In genomic region chr19:57947419-57948134, GRCh38 we compare ENCODE assay signal across 8 cellular contexts. TPM values are rescaled to one million over a fixed set of nuclear protein-coding genes. Genes with fewer than 3 reads are reported as not detected.
DNase-seq lines count a peak whose midpoint lies in the region; ATAC-seq and TF ChIP-seq lines count a peak whose summit lies in the region.

Gene ZNF256 (minus strand): TSS chr19:57947706. CDS start chr19:57947474, 232 bp downstream.

- H3K27me3 ChIP-seq in suprapubic skin: no peaks in the 10 kb centered on the region

- H3K9me3 ChIP-seq in suprapubic skin: no peaks in the 10 kb centered on the region

- DNase-seq in DMS79 (lab: John Stamatoyannopoulos, UW): peak; percentile 94
- peak; percentile 91 for DNase-seq in KG1 (lab: John Stamatoyannopoulos, UW)
- DNase-seq in SK-MEL-5 (ENCODE audit: low read depth, low spot score): peak; percentile 93
- DNase-seq in glomerular visceral epithelial cell (ENCODE audit: extremely low spot score): peak; percentile 91
- peak; percentile 95 for DNase-seq in occipital lobe (lab: John Stamatoyannopoulos, UW)
- peak; percentile 91 to 97 for DNase-seq in suprapubic skin (ENCODE audit: low spot score in 2 of 2)

- peak within 1 kb of the TSS; percentile 79 for H3K27ac ChIP-seq in suprapubic skin

- H3K4me1 ChIP-seq in suprapubic skin: peaks cover 8% of the 10 kb centered on the region

- TF ChIP-seq CTCF in suprapubic skin (IDR thresholded peaks at IDR 0.05): peak; percentile 2 to 56

- TF ChIP-seq EP300 in suprapubic skin (IDR thresholded peaks at IDR 0.05): no peak

- peaks cover 41% of the 10 kb centered on the region for H3K36me3 Mint-ChIP-seq in activated naive CD8-positive, alpha-beta T cell

- ATAC-seq in GM21576 (IDR thresholded peaks at IDR 0.05; ENCODE audit: unreplicated experiment): peak; percentile 83

- TF ChIP-seq POLR2A in suprapubic skin (IDR thresholded peaks at IDR 0.05): no peak

- peaks cover 29% of the 10 kb centered on the region for H3K9me3 Mint-ChIP-seq in activated naive CD8-positive, alpha-beta T cell (ENCODE audit: low read depth)

- peak within 1 kb of the TSS; percentile 84 for H3K27ac Mint-ChIP-seq in activated naive CD8-positive, alpha-beta T cell

- no peaks in the 10 kb centered on the region for H3K27me3 Mint-ChIP-seq in activated naive CD8-positive, alpha-beta T cell

- H3K4me1 Mint-ChIP-seq in activated naive CD8-positive, alpha-beta T cell (ENCODE audit: low read depth): peaks cover 19% of the 10 kb centered on the region

- in situ Hi-C loops in SK-MEL-5 (cut with HindIII; ENCODE audit: low pct_unique_long_range_greater_than_20kb, low sequenced_read_pairs): no loop called here

- peaks cover 19% of the 10 kb centered on the region for H3K36me3 ChIP-seq in suprapubic skin

- H3K4me3 Mint-ChIP-seq in activated naive CD8-positive, alpha-beta T cell: peak within 1 kb of the TSS; percentile 93

- 16% methylated on average over 27 of the region's 54 CpGs for WGBS in suprapubic skin

- peak within 1 kb of the TSS; percentile 77 for H3K4me3 ChIP-seq in suprapubic skin

RNA-seq across cellular contexts. Expression of gene ZNF256, which starts in this region (rescaled TPM):
- total RNA-seq in SK-MEL-5 (2014; rRNA removed; shearing (Covaris generic)): 3.6 and 4.2 TPM in 2 replicates
- polyA plus RNA-seq in SK-MEL-5 (2015; cell fraction: cytosol; rRNA removed): 2.8 and 3.5 TPM in 2 replicates
- polyA plus RNA-seq in SK-MEL-5 (2015; cell fraction: nucleus; rRNA removed): 10.4 and 12.7 TPM in 2 replicates
- total RNA-seq in occipital lobe: 15.6 TPM
- total RNA-seq in suprapubic skin: 10 to 100 TPM; 10.5 to 15.4 (median 12.7) TPM

Comparison
In these comparisons a context has a peak if more than half of its experiments do, and no peak if none do; other contexts are left out.
1. Peak in every context shown above with its lines: DNase-seq, ATAC-seq, H3K4me3 ChIP-seq and H3K27ac ChIP-seq.